Comparison of ENCODE assay signal across 23 cellular contexts in the genomic region with DNA sequence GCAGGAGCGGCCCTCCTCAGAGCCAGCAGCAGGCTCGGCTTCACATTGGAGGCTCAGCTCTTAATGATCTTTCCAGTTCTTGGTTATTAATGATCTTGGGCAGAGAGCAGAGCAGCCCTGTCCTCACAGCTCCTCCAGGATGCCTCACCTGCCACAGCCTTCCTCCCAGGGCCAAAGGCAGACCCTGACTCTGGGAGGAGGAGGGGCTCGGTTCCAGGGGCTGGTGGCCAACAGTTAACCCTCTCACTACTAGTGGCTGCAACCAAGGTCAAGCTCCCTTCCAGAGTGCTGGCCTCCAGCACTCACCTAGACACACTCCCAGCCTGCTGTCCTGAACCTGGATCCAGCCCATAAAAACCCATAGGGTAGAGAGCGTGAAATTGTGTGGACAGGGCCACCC. TPM values are rescaled to one million over a fixed set of nuclear protein-coding genes. Genes with fewer than 3 reads are reported as not detected.
A peak's percentile ranks its signal among the peaks of the same experiment; 100 is the strongest.
DNase-seq lines count a peak whose midpoint lies in the region; ATAC-seq and TF ChIP-seq lines count a peak whose summit lies in the region.
"Had no signal": no experiment of that assay in that cellular context is flagged by ENCODE, and none has a peak within 500 bp of the region (broad histone marks: within the 10 kb centered on the region; RNA-seq: fewer than 3 reads in every experiment).

No MANE protein-coding gene starts in this region.

- no peak overlapping the region for H3K4me3 Mint-ChIP-seq in activated T-helper 1 cell treated with anti-CD3 and anti-CD28 coated beads, Interleukin-12 subunit alpha, Interleukin-12 subunit beta, Interleukin-2, Interleukin-4 antibody, amounts not matched to agents 30 ng/mL and 10 ng/mL and 1 ng/mL, durations not matched to agents 14 hours and 24 hours and 36 hours
- H3K4me3 Mint-ChIP-seq: activated CD8-positive, alpha-beta T cell treated with anti-CD3 and anti-CD28 coated beads for 36 hours had no signal

- H3K4me1 ChIP-seq in heart right ventricle (peaks cover 14 to 30% (median 25%) of the 10 kb centered on the region in 9 donors), thyroid gland (peaks cover 22 to 44% of the 10 kb centered on the region in 2 donors)

- TF ChIP-seq CTCF in heart right ventricle (IDR thresholded peaks at IDR 0.05) (no peak), thyroid gland (IDR thresholded peaks at IDR 0.05) (no peak), GM20000 (IDR thresholded peaks at IDR 0.05; ENCODE audit: extremely low read depth, missing control alignments) (no peak)

- peaks cover 0 to 20% (median 6%) of the 10 kb centered on the region in 7 donors for H3K27me3 ChIP-seq in heart right ventricle
- H3K27me3 ChIP-seq in thyroid gland, result no peaks in the 10 kb centered on the region
- H3K27me3 ChIP-seq: adrenal gland had no signal

- H3K4me3 ChIP-seq in heart right ventricle (no peak overlapping the region), thyroid gland (replicated peaks in 1 of 3) (no peak overlapping the region)
- H3K4me3 ChIP-seq: adrenal gland, mucosa of descending colon, Peyer's patch, stomach had no signal

- no peak for TF ChIP-seq POLR2A in thyroid gland (IDR thresholded peaks at IDR 0.05)

- H3K9me3 ChIP-seq in heart right ventricle (no peaks in the 10 kb centered on the region), thyroid gland (no peaks in the 10 kb centered on the region)
- H3K9me3 ChIP-seq: adrenal gland, mucosa of descending colon, Peyer's patch, stomach had no signal

- intact Hi-C loops in heart right ventricle (cut with DNase I), result no loop called here
- intact Hi-C loops in Right ventricle myocardium inferior (cut with DNase I), result no loop called here
- intact Hi-C loops in thyroid gland (cut with DNase I), result no loop called here
- intact Hi-C loops in activated T-helper 1 cell treated with anti-CD3 and anti-CD28 coated beads, Interleukin-12 subunit alpha, Interleukin-12 subunit beta, Interleukin-2, Interleukin-4 antibody, amounts not matched to agents 30 ng/mL and 10 ng/mL and 1 ng/mL, durations not matched to agents 14 hours and 24 hours and 36 hours (cut with micrococcal nuclease), result no loop called here

- 25 to 43% methylated on average over 4 of the region's 4 CpGs for WGBS in heart right ventricle, 2 donors
- 65 to 68% methylated on average over 3 to 4 of the region's 4 CpGs for WGBS in thyroid gland, 2 donors

- no peaks in the 10 kb centered on the region for H3K9me3 Mint-ChIP-seq in activated T-helper 1 cell treated with anti-CD3 and anti-CD28 coated beads, Interleukin-12 subunit alpha, Interleukin-12 subunit beta, Interleukin-2, Interleukin-4 antibody, amounts not matched to agents 30 ng/mL and 10 ng/mL and 1 ng/mL, durations not matched to agents 14 hours and 24 hours and 36 hours
- H3K9me3 Mint-ChIP-seq: activated CD8-positive, alpha-beta T cell treated with anti-CD3 and anti-CD28 coated beads for 36 hours; neural crest cell had no signal

- H3K27me3 Mint-ChIP-seq in activated T-helper 1 cell treated with anti-CD3 and anti-CD28 coated beads, Interleukin-12 subunit alpha, Interleukin-12 subunit beta, Interleukin-2, Interleukin-4 antibody, amounts not matched to agents 30 ng/mL and 10 ng/mL and 1 ng/mL, durations not matched to agents 14 hours and 24 hours and 36 hours (ENCODE audit: insufficient read depth), result peaks cover 23% of the 10 kb centered on the region

- no peak for DNase-seq in heart right ventricle
- DNase-seq in Right ventricle myocardium inferior (ENCODE audit: missing footprints), result no peak
- DNase-seq in left kidney (ENCODE audit: low read depth, low spot score), result peak; percentile 57
- DNase-seq in thyroid gland, result no peak
- DNase-seq in activated T-helper 1 cell treated with anti-CD3 and anti-CD28 coated beads, Interleukin-12 subunit alpha, Interleukin-12 subunit beta, Interleukin-2, Interleukin-4 antibody, amounts not matched to agents 30 ng/mL and 10 ng/mL and 1 ng/mL, durations not matched to agents 14 hours and 24 hours and 36 hours (ENCODE audit: low spot score), result no peak
- no peak for DNase-seq in NCI-H2196 (lab: John Stamatoyannopoulos, UW; ENCODE audit: unreplicated experiment)
- DNase-seq in GM20000 (ENCODE audit: low spot score), result no peak
- DNase-seq: activated CD4-positive, CD25-positive, alpha-beta regulatory T cell; central memory CD4-positive, alpha-beta T cell; NCI-H187 treated with DMSO at 0.1 percent for 48 hours; stimulated activated CD4-positive, alpha-beta T cell treated with anti-CD3 and anti-CD28 coated beads, Interleukin-4, amount 100 ng/mL, for 4 hours; stomach had no signal

- H3K27ac ChIP-seq in heart right ventricle, result peak overlapping the region in 7 of 10 donors; percentile 41 to 73 (median 67)
- H3K27ac ChIP-seq in angular gyrus (ENCODE audit: low read depth, low read length), result peak overlapping the region; percentile 14
- peak overlapping the region in 2 of 3 donors; percentile 41 to 82 for H3K27ac ChIP-seq in thyroid gland
- H3K27ac ChIP-seq: KMS-11 had no signal

- peaks cover 0 to 27% (median 0%) of the 10 kb centered on the region in 9 donors for H3K36me3 ChIP-seq in heart right ventricle
- no peaks in the 10 kb centered on the region for H3K36me3 ChIP-seq in thyroid gland
- H3K36me3 ChIP-seq: Peyer's patch had no signal

- H3K4me1 Mint-ChIP-seq in activated T-helper 1 cell treated with anti-CD3 and anti-CD28 coated beads, Interleukin-12 subunit alpha, Interleukin-12 subunit beta, Interleukin-2, Interleukin-4 antibody, amounts not matched to agents 30 ng/mL and 10 ng/mL and 1 ng/mL, durations not matched to agents 14 hours and 24 hours and 36 hours (ENCODE audit: low read depth), result peaks cover 8% of the 10 kb centered on the region

- peaks cover 9% of the 10 kb centered on the region for H3K36me3 Mint-ChIP-seq in activated T-helper 1 cell treated with anti-CD3 and anti-CD28 coated beads, Interleukin-12 subunit alpha, Interleukin-12 subunit beta, Interleukin-2, Interleukin-4 antibody, amounts not matched to agents 30 ng/mL and 10 ng/mL and 1 ng/mL, durations not matched to agents 14 hours and 24 hours and 36 hours (ENCODE audit: low read depth)

- ATAC-seq in heart right ventricle (peak in 1 of 8 donors; percentile 21), Right ventricle myocardium inferior (no peak)
- ATAC-seq: mucosa of descending colon, SK-N-SH treated with all-trans-retinoic acid at 6 μM for 48 hours had no signal

- no peak overlapping the region for H3K27ac Mint-ChIP-seq in activated T-helper 1 cell treated with anti-CD3 and anti-CD28 coated beads, Interleukin-12 subunit alpha, Interleukin-12 subunit beta, Interleukin-2, Interleukin-4 antibody, amounts not matched to agents 30 ng/mL and 10 ng/mL and 1 ng/mL, durations not matched to agents 14 hours and 24 hours and 36 hours
- H3K27ac Mint-ChIP-seq: activated CD8-positive, alpha-beta T cell treated with anti-CD3 and anti-CD28 coated beads for 36 hours had no signal

RNA-seq across cellular contexts. Expression of gene GRIN2C, which starts 19.2 kb away (rescaled TPM):
- total RNA-seq in heart right ventricle (under 1 TPM; 0.13 to 0.66 (median 0.27) TPM), Right ventricle myocardium inferior (1.2 TPM), thyroid gland (100 to 1,000 TPM in 2 of 4 donors, 10 to 100 TPM in 2; 63.4 to 120 (median 94.0) TPM)
- under 1 TPM; 0.44 to 0.61 TPM for polyA plus RNA-seq in heart right ventricle
- 0.02 and 0.34 TPM in 2 replicates for total RNA-seq in activated T-helper 1 cell treated with anti-CD3 and anti-CD28 coated beads, Interleukin-12 subunit alpha, Interleukin-12 subunit beta, Interleukin-2, Interleukin-4 antibody, amounts not matched to agents 30 ng/mL and 10 ng/mL and 1 ng/mL, durations not matched to agents 14 hours and 24 hours and 36 hours
- total RNA-seq: activated CD8-positive, alpha-beta T cell treated with anti-CD3 and anti-CD28 coated beads for 36 hours had no signal

RNA-seq across cellular contexts. Expression of gene FDXR, which starts 32.3 kb away (rescaled TPM):
- 1 to 10 TPM; 2.4 to 6.3 (median 3.9) TPM for total RNA-seq in heart right ventricle
- 1 to 10 TPM; 3.3 to 5.3 TPM for polyA plus RNA-seq in heart right ventricle
- 4.3 TPM for total RNA-seq in Right ventricle myocardium inferior
- 10 to 100 TPM in 2 of 4 donors, 1 to 10 TPM in 2; 5.9 to 18.6 (median 10.2) TPM for total RNA-seq in thyroid gland
- total RNA-seq in activated T-helper 1 cell treated with anti-CD3 and anti-CD28 coated beads, Interleukin-12 subunit alpha, Interleukin-12 subunit beta, Interleukin-2, Interleukin-4 antibody, amounts not matched to agents 30 ng/mL and 10 ng/mL and 1 ng/mL, durations not matched to agents 14 hours and 24 hours and 36 hours, result 20.1 and 21.5 TPM in 2 replicates

RNA-seq across cellular contexts. Expression of gene FADS6, which starts 52.9 kb away (rescaled TPM):
- not detected for total RNA-seq in heart right ventricle
- not detected for polyA plus RNA-seq in heart right ventricle
- 0.19 TPM for total RNA-seq in Right ventricle myocardium inferior
- not detected for total RNA-seq in thyroid gland
- not detected in 2 replicates for total RNA-seq in activated T-helper 1 cell treated with anti-CD3 and anti-CD28 coated beads, Interleukin-12 subunit alpha, Interleukin-12 subunit beta, Interleukin-2, Interleukin-4 antibody, amounts not matched to agents 30 ng/mL and 10 ng/mL and 1 ng/mL, durations not matched to agents 14 hours and 24 hours and 36 hours
- total RNA-seq: A172; activated CD8-positive, alpha-beta T cell treated with anti-CD3 and anti-CD28 coated beads for 36 hours; neural crest cell; pulmonary artery endothelial cell had no signal
- polyA plus RNA-seq: BJ had no signal

Comparison
In these comparisons a context has a peak if more than half of its experiments do, and no peak if none do; other contexts are left out.
1. H3K27ac ChIP-seq: peak in every context shown above with its lines; median percentile 67 in heart right ventricle; 62 in thyroid gland; 14 in angular gyrus.
2. RNA of gene GRIN2C, which starts 19.2 kb away (total RNA-seq): 63.4 to 120 TPM in thyroid gland; 1.2 TPM in Right ventricle myocardium inferior (single experiment), 0.02 to 0.34 TPM in activated T-helper 1 cell treated with anti-CD3 and anti-CD28 coated beads, Interleukin-12 subunit alpha, Interleukin-12 subunit beta, Interleukin-2, Interleukin-4 antibody, amounts not matched to agents 30 ng/mL and 10 ng/mL and 1 ng/mL, durations not matched to agents 14 hours and 24 hours and 36 hours and 0.13 to 0.66 TPM in heart right ventricle; every median in the first group is over 10 times any median in the second.